Comparison of ENCODE assay signal across 8 cellular contexts in genomic region chr22:44182591-44183588, GRCh38. TPM values are rescaled to one million over a fixed set of nuclear protein-coding genes. Genes with fewer than 3 reads are reported as not detected.
DNase-seq lines count a peak whose midpoint lies in the region; ATAC-seq and TF ChIP-seq lines count a peak whose summit lies in the region.

No MANE protein-coding gene starts in this region.

- DNase-seq in germinal center (ENCODE audit: low spot score) (peak; percentile 39), DMS153 (lab: John Stamatoyannopoulos, UW) (no peak), HFFc6 (no peak)
- DNase-seq in stimulated activated CD4-positive, alpha-beta T cell treated with anti-CD3 and anti-CD28 coated beads, Interleukin-4, amount 100 ng/mL, for 4 hours, result peak; percentile 11 to 24

- peaks cover 20% of the 10 kb centered on the region for H3K27me3 Mint-ChIP-seq in HFFc6 (ENCODE audit: insufficient read depth)

- ATAC-seq in activated CD4-positive, CD25-positive, alpha-beta regulatory T cell treated with anti-CD3 and anti-CD28 coated beads, Interleukin-2, amount 50 U/mL, for 24 hours, result peak; percentile 33 to 41
- ATAC-seq in GM18873 (IDR thresholded peaks at IDR 0.05; ENCODE audit: low FRiP score, unreplicated experiment) (no peak), GM19324 (IDR thresholded peaks at IDR 0.05; ENCODE audit: low FRiP score, unreplicated experiment) (no peak)

- H3K4me1 Mint-ChIP-seq in HFFc6 (ENCODE audit: low read depth), result no peaks in the 10 kb centered on the region

- H3K27ac Mint-ChIP-seq in HFFc6, result no peak overlapping the region

- no peaks in the 10 kb centered on the region for H3K36me3 Mint-ChIP-seq in HFFc6 (ENCODE audit: low read depth)

- no peak for TF ChIP-seq CTCF in HFFc6 (IDR thresholded peaks at IDR 0.05)

- H3K9me3 Mint-ChIP-seq in HFFc6, result no peaks in the 10 kb centered on the region

- no peak overlapping the region for H3K4me3 Mint-ChIP-seq in HFFc6

- TF ChIP-seq POLR2A in GM18526 (IDR thresholded peaks at IDR 0.05; ENCODE audit: extremely low read depth, insufficient read length), result peak; percentile 38

RNA-seq across cellular contexts. Expression of gene PARVG, which starts 2.2 kb away (rescaled TPM):
- total RNA-seq in HFFc6 (2021; fragmentation: NEBNext Ultra II Directional; extraction: Animal tissue kit (Norgen Biotek cat#: 25700)), result not detected

Comparison
In these comparisons a context has a peak if more than half of its experiments do, and no peak if none do; other contexts are left out.
1. ATAC-seq: peak in activated CD4-positive, CD25-positive, alpha-beta regulatory T cell treated with anti-CD3 and anti-CD28 coated beads, Interleukin-2, amount 50 U/mL, for 24 hours (2 of 2); none in GM18873 (single experiment) and GM19324 (single experiment).
2. DNase-seq: peak in germinal center (single experiment) and stimulated activated CD4-positive, alpha-beta T cell treated with anti-CD3 and anti-CD28 coated beads, Interleukin-4, amount 100 ng/mL, for 4 hours (2 of 2); none in DMS153 (single experiment) and HFFc6 (single experiment).